16 cellular contexts compared by ENCODE assay signal in genomic region chr2:206799083-206799482, GRCh38. TPM values are rescaled to one million over a fixed set of nuclear protein-coding genes. Genes with fewer than 3 reads are reported as not detected.
DNase-seq lines count a peak whose midpoint lies in the region; ATAC-seq, FAIRE-seq and TF ChIP-seq lines count a peak whose summit lies in the region.
"Had no signal": no experiment of that assay in that cellular context is flagged by ENCODE, and none has a peak within 500 bp of the region (broad histone marks: within the 10 kb centered on the region; RNA-seq: fewer than 3 reads in every experiment).

No MANE protein-coding gene starts in this region.

- H3K9me3 ChIP-seq in adrenal gland (replicated peaks in 1 of 3): no peaks in the 10 kb centered on the region
- H3K9me3 ChIP-seq: testis had no signal

- TF ChIP-seq CTCF in fibroblast of mammary gland (conservative IDR thresholded peaks at IDR 0.05; ENCODE audit: control insufficient read depth, insufficient read depth, low read depth, low read length) (no peak), adrenal gland (IDR thresholded peaks at IDR 0.05) (no peak)

- peak; percentile 31 for FAIRE-seq in GM12891 (lab: Jason Lieb, UNC)

- WGBS in adrenal gland, 4 donors: 61 to 86% (median 69%) methylated on average over 3 of the region's 3 CpGs

- no peak overlapping the region for H3K27ac ChIP-seq in adrenal gland
- H3K27ac ChIP-seq: hepatocyte, neural progenitor cell, RWPE1, testis had no signal

- DNase-seq in AML-193 (lab: John Stamatoyannopoulos, UW): peak; percentile 83 to 85
- DNase-seq in GM12891 (ENCODE audit: insufficient read length, low spot score): no peak
- peak; percentile 69 for DNase-seq in SK-MEL-5 (ENCODE audit: low read depth, low spot score)
- DNase-seq in fibroblast of mammary gland (ENCODE audit: low read depth): peak; percentile 73
- DNase-seq in adrenal gland: no peak
- DNase-seq: NCI-H1417, NCI-H446, testis had no signal

- H3K36me3 ChIP-seq in adrenal gland (replicated peaks in 1 of 2): peaks cover 0 to 11% of the 10 kb centered on the region in 2 donors
- H3K36me3 ChIP-seq: neural progenitor cell had no signal

- ATAC-seq in HG02759 (IDR thresholded peaks at IDR 0.05; ENCODE audit: unreplicated experiment): no peak
- ATAC-seq in GM19324 (IDR thresholded peaks at IDR 0.05; ENCODE audit: low FRiP score, unreplicated experiment): no peak
- ATAC-seq in HG03565 (IDR thresholded peaks at IDR 0.05; ENCODE audit: unreplicated experiment): no peak

- no peaks in the 10 kb centered on the region for H3K27me3 ChIP-seq in adrenal gland
- H3K27me3 ChIP-seq: hepatocyte, neural progenitor cell, testis had no signal

- H3K4me1 ChIP-seq in adrenal gland (replicated peaks in 1 of 2): no peaks in the 10 kb centered on the region

- H3K4me3 ChIP-seq in fibroblast of mammary gland (ENCODE audit: control insufficient read depth, low read depth, low read length): no peak overlapping the region
- H3K4me3 ChIP-seq in adrenal gland: no peak overlapping the region
- H3K4me3 ChIP-seq: hepatocyte, neural progenitor cell, testis had no signal

- TF ChIP-seq POLR2A in GM12891 (IDR thresholded peaks at IDR 0.05; ENCODE audit: low read depth, low read length) (no peak), adrenal gland (IDR thresholded peaks at IDR 0.05) (no peak)

- in situ Hi-C loops in SK-MEL-5 (cut with HindIII; ENCODE audit: low pct_unique_long_range_greater_than_20kb, low sequenced_read_pairs): no loop called here

- intact Hi-C loops in adrenal gland (cut with DNase I): no loop called here

TF ChIP-seq in GM12891, 5 proteins besides CTCF, POLR2A, EP300 and RAD21:
- TF ChIP-seq SPI1 (IDR thresholded peaks at IDR 0.05; ENCODE audit: low read depth, low read length) (no peak), PAX5 (IDR thresholded peaks at IDR 0.05; ENCODE audit: insufficient read depth, low read length, severe bottlenecking) (no peak), POU2F2 (IDR thresholded peaks at IDR 0.05; ENCODE audit: low read depth, low read length) (no peak), TAF1 (IDR thresholded peaks at IDR 0.05; ENCODE audit: low read depth, low read length) (no peak), POLR2AphosphoS5 (IDR thresholded peaks at IDR 0.05; ENCODE audit: low read depth, low read length) (no peak)

RNA-seq across cellular contexts. Expression of gene FASTKD2, which starts 33.7 kb away (rescaled TPM):
- polyA plus RNA-seq in GM12891 (2012; ENCODE audit: low read depth, missing spikeins): 17.5 TPM
- 108 and 115 TPM in 2 replicates for total RNA-seq in SK-MEL-5 (2014; rRNA removed; shearing (Covaris generic))
- 44.5 and 47.2 TPM in 2 replicates for polyA plus RNA-seq in SK-MEL-5 (2015; cell fraction: cytosol; rRNA removed)
- polyA plus RNA-seq in SK-MEL-5 (2015; cell fraction: nucleus; rRNA removed): 80.3 and 105 TPM in 2 replicates
- 10 to 100 TPM; 15.1 to 43.9 (median 27.8) TPM for total RNA-seq in adrenal gland
- 10 to 100 TPM in 2 of 3 donors, 1 to 10 TPM in 1; 8.4 to 59.8 (median 10.2) TPM for polyA plus RNA-seq in adrenal gland

RNA-seq across cellular contexts. Expression of gene MDH1B, which starts 34.0 kb away (rescaled TPM):
- 1.4 TPM for polyA plus RNA-seq in GM12891 (2012; ENCODE audit: low read depth, missing spikeins)
- total RNA-seq in SK-MEL-5 (2014; rRNA removed; shearing (Covaris generic)): 1.8 and 2.2 TPM in 2 replicates
- 0.94 and 1.8 TPM in 2 replicates for polyA plus RNA-seq in SK-MEL-5 (2015; cell fraction: cytosol; rRNA removed)
- 12.1 and 16.2 TPM in 2 replicates for polyA plus RNA-seq in SK-MEL-5 (2015; cell fraction: nucleus; rRNA removed)
- 1 to 10 TPM in 7 of 8 donors, under 1 TPM in 1; 0.88 to 3.7 (median 2.1) TPM for total RNA-seq in adrenal gland
- polyA plus RNA-seq in adrenal gland: 1 to 10 TPM; 1.5 to 6.9 (median 3.1) TPM
- total RNA-seq: HT-29, skeletal muscle tissue had no signal

Comparison
In these comparisons a context has a peak if more than half of its experiments do, and no peak if none do; other contexts are left out.
1. DNase-seq: peak in AML-193 (2 of 2), SK-MEL-5 (single experiment) and fibroblast of mammary gland (single experiment); none in GM12891 (single experiment) and adrenal gland (0 of 7).